ENCODE assay signal across 10 cellular contexts in the genomic region with DNA sequence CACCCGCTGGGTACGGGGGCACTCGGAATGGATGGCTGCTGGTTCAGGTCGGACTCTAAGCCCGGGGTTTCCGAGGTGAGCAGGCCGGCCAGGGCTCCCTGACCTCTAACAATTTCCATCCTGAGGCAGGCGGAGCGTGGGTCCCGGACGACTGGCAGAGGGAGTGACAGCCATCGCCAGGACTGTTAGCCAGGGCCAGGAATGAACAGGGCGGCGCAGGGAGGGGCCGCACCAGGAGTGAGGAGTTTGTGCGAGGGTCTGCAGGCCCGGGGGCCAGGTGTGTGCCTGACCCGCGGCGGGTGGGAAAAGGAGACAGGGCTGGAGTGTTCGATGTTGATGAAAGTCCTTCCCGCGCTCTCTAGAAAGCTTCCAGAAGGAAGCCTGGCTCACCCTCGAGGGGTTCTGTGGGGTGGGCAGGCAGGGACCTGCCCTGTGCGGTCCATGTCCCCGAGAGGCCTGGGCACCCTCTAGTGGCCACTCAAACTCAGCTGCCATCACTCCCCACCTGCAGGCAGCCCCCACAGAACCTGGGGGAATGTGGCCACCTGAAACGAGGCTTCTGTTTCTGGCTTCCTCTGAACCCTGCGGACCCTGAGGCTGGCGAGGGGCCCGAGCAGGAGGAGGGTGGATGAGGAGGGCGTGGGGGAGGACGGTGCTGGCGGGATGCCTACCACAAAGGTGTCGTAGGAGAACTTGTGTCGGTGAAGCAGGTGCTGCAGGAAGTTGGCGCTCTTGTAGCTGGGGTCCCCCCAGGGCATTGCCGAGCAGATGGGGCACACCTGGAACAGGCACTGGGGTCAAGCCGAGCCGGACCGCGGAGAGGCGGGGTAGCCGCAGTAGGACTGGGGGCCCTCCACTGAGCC. TPM values are rescaled to one million over a fixed set of nuclear protein-coding genes. Genes with fewer than 3 reads are reported as not detected.
A peak's percentile ranks its signal among the peaks of the same experiment; 100 is the strongest.
DNase-seq lines count a peak whose midpoint lies in the region; ATAC-seq, FAIRE-seq and TF ChIP-seq lines count a peak whose summit lies in the region.
"Had no signal": no experiment of that assay in that cellular context is flagged by ENCODE, and none has a peak within 500 bp of the region (broad histone marks: within the 10 kb centered on the region; RNA-seq: fewer than 3 reads in every experiment).

No MANE protein-coding gene starts in this region.

- H3K9me3 ChIP-seq in neutrophil (no peaks in the 10 kb centered on the region), prostate gland (no peaks in the 10 kb centered on the region)

- WGBS in prostate gland = 79% methylated on average over 41 of the region's 43 CpGs

- H3K4me1 Mint-ChIP-seq in T-helper 2 cell treated with Interferon-gamma antibody and Interleukin-4, amounts not matched to agents 5 μg/mL and 100 μg/mL, for 36 hours (ENCODE audit: low read depth) = peaks cover 30% of the 10 kb centered on the region

- no peaks in the 10 kb centered on the region for H3K9me3 Mint-ChIP-seq in T-helper 2 cell treated with Interferon-gamma antibody and Interleukin-4, amounts not matched to agents 5 μg/mL and 100 μg/mL, for 36 hours

- no peak overlapping the region for H3K4me3 Mint-ChIP-seq in T-helper 2 cell treated with Interferon-gamma antibody and Interleukin-4, amounts not matched to agents 5 μg/mL and 100 μg/mL, for 36 hours

- peaks cover 58 to 63% of the 10 kb centered on the region in 2 experiments for H3K4me1 ChIP-seq in neutrophil (ENCODE audit: control insufficient read depth in 1 of 2, insufficient read depth in 1 of 2, low read depth in 1 of 2, low read length in 1 of 2)
- H3K4me1 ChIP-seq in prostate gland (replicated peaks) = no peaks in the 10 kb centered on the region

- H3K36me3 ChIP-seq in bronchial epithelial cell (ENCODE audit: control insufficient read depth, insufficient read depth, low read length) = peaks cover 3% of the 10 kb centered on the region
- peaks cover 76% of the 10 kb centered on the region for H3K36me3 ChIP-seq in neutrophil
- no peaks in the 10 kb centered on the region for H3K36me3 ChIP-seq in prostate gland

- intact Hi-C loops in prostate gland (cut with DNase I) = no loop called here

- no peak for DNase-seq in T-helper 2 cell treated with Interferon-gamma antibody and Interleukin-4, amounts not matched to agents 5 μg/mL and 100 μg/mL, for 36 hours (ENCODE audit: low spot score)
- DNase-seq in T-helper 2 cell = no peak
- DNase-seq in HFF-Myc (ENCODE audit: extremely low read depth, low read depth) = no peak
- no peak for DNase-seq in bronchial epithelial cell (ENCODE audit: low read depth)
- DNase-seq in prostate gland (ENCODE audit: low spot score) = no peak
- no peak for DNase-seq in NCI-H2081 (lab: John Stamatoyannopoulos, UW)
- DNase-seq: NCI-H1048 had no signal

- H3K27ac Mint-ChIP-seq in T-helper 2 cell treated with Interferon-gamma antibody and Interleukin-4, amounts not matched to agents 5 μg/mL and 100 μg/mL, for 36 hours = peak overlapping the region; percentile 60

- TF ChIP-seq CTCF in HFF-Myc (IDR thresholded peaks at IDR 0.05; ENCODE audit: low read depth, low read length, missing control alignments) (peak; percentile 33), bronchial epithelial cell (IDR thresholded peaks at IDR 0.05; ENCODE audit: insufficient read depth, low read length, severe bottlenecking) (peak; percentile 49), neutrophil (IDR thresholded peaks at IDR 0.05) (peak; percentile 19), prostate gland (IDR thresholded peaks at IDR 0.05) (peak in 2 of 4 experiments; percentile 8 to 23)

- peaks cover 39% of the 10 kb centered on the region for H3K36me3 Mint-ChIP-seq in T-helper 2 cell treated with Interferon-gamma antibody and Interleukin-4, amounts not matched to agents 5 μg/mL and 100 μg/mL, for 36 hours (ENCODE audit: low read depth)

- FAIRE-seq in bronchial epithelial cell (lab: Jason Lieb, UNC) = no peak

- H3K27me3 ChIP-seq in bronchial epithelial cell (ENCODE audit: control insufficient read depth, insufficient read depth, low read length) (no peaks in the 10 kb centered on the region), neutrophil (no peaks in the 10 kb centered on the region), prostate gland (replicated peaks; ENCODE audit: insufficient read depth) (no peaks in the 10 kb centered on the region)

- H3K4me3 ChIP-seq in HFF-Myc (replicated peaks; ENCODE audit: low read depth, low read length) (no peak overlapping the region), bronchial epithelial cell (ENCODE audit: low read depth, low read length) (no peak overlapping the region), neutrophil (ENCODE audit: low read depth in 1 of 2, low read length in 1 of 2) (no peak overlapping the region), prostate gland (no peak overlapping the region)
- H3K4me3 ChIP-seq: SK-N-MC had no signal

- peak overlapping the region; percentile 100 for H3K27ac ChIP-seq in neutrophil
- no peak overlapping the region for H3K27ac ChIP-seq in prostate gland
- H3K27ac ChIP-seq: SK-N-MC had no signal

- no peaks in the 10 kb centered on the region for H3K27me3 Mint-ChIP-seq in T-helper 2 cell treated with Interferon-gamma antibody and Interleukin-4, amounts not matched to agents 5 μg/mL and 100 μg/mL, for 36 hours (ENCODE audit: low read depth)

- TF ChIP-seq POLR2A in prostate gland (IDR thresholded peaks at IDR 0.05) = no peak

- no peak for ATAC-seq in GM18502 (IDR thresholded peaks at IDR 0.05; ENCODE audit: poor library complexity, unreplicated experiment)

RNA-seq across cellular contexts. Expression of a gene that starts 8.1 kb away (rescaled TPM):
- total RNA-seq in bronchial epithelial cell (6.8 and 9.7 TPM in 2 replicates), prostate gland (10 to 100 TPM; 11.6 to 30.3 TPM)

RNA-seq across cellular contexts. Expression of a gene that starts 8.2 kb away (rescaled TPM):
- 11.3 and 31.1 TPM in 2 replicates for total RNA-seq in bronchial epithelial cell
- total RNA-seq in prostate gland = 10 to 100 TPM; 15.0 to 19.1 TPM

RNA-seq across cellular contexts. Expression of a gene that starts 11.8 kb away (rescaled TPM):
- total RNA-seq in bronchial epithelial cell (0.26 TPM in 1 of 2 replicates, not detected in the other), prostate gland (1 to 10 TPM in 1 of 2 donors, under 1 TPM in 1; 0.46 to 2.8 TPM)

RNA-seq across cellular contexts. Expression of a gene that starts 35.2 kb away (rescaled TPM):
- 34.6 and 56.6 TPM in 2 replicates for total RNA-seq in bronchial epithelial cell
- total RNA-seq in prostate gland = 10 to 100 TPM; 34.7 to 40.0 TPM

RNA-seq across cellular contexts. Expression of a gene that starts 47.2 kb away (rescaled TPM):
- total RNA-seq in bronchial epithelial cell = 134 and 181 TPM in 2 replicates
- 100 to 1,000 TPM in 1 of 2 donors, 10 to 100 TPM in 1; 86.0 to 155 TPM for total RNA-seq in prostate gland
